Comparison of ENCODE assay signal across 27 cellular contexts in genomic region chr11:4191031-4191571, GRCh38.
DNase-seq lines count a peak whose midpoint lies in the region; ATAC-seq and TF ChIP-seq lines count a peak whose summit lies in the region.
"Had no signal": no experiment of that assay in that cellular context is flagged by ENCODE, and none has a peak within 500 bp of the region (broad histone marks: within the 10 kb centered on the region; RNA-seq: fewer than 3 reads in every experiment).

No MANE protein-coding gene starts in this region.

- no peaks in the 10 kb centered on the region for H3K9me3 ChIP-seq in heart right ventricle
- H3K9me3 ChIP-seq: gastroesophageal sphincter, upper lobe of right lung had no signal

- no peaks in the 10 kb centered on the region for H3K9me3 Mint-ChIP-seq in activated CD8-positive, alpha-beta T cell treated with anti-CD3 and anti-CD28 coated beads for 36 hours
- H3K9me3 Mint-ChIP-seq in activated T-cell treated with anti-CD3 and anti-CD28 coated beads, Interleukin-2, amount 50 U/mL, for 72 hours, result no peaks in the 10 kb centered on the region
- H3K9me3 Mint-ChIP-seq: activated CD4-positive, alpha-beta T cell treated with anti-CD3 and anti-CD28 coated beads, Interleukin-2, amount 10 ng/mL, durations not matched to agents 7 days and 5 days; activated naive CD4-positive, alpha-beta T cell treated with anti-CD3 and anti-CD28 coated beads, Interleukin-2, amount 50 U/mL, for 24 hours; CD4-positive, alpha-beta T cell; memory B cell; natural killer cell treated with Interleukin-12 subunit alpha and Interleukin-12 subunit beta and Interleukin-15 and Interleukin-18, amount 100 ng/mL, for 72 hours had no signal

- H3K4me1 Mint-ChIP-seq in activated CD8-positive, alpha-beta T cell treated with anti-CD3 and anti-CD28 coated beads for 36 hours (ENCODE audit: low read depth), result peaks cover 4% of the 10 kb centered on the region
- H3K4me1 Mint-ChIP-seq in activated T-cell treated with anti-CD3 and anti-CD28 coated beads, Interleukin-2, amount 50 U/mL, for 72 hours (ENCODE audit: low read depth), result peaks cover 5% of the 10 kb centered on the region
- H3K4me1 Mint-ChIP-seq: activated naive CD4-positive, alpha-beta T cell treated with anti-CD3 and anti-CD28 coated beads, Interleukin-2, amount 50 U/mL, for 24 hours; memory B cell had no signal

- no peak overlapping the region for H3K4me3 Mint-ChIP-seq in activated CD8-positive, alpha-beta T cell treated with anti-CD3 and anti-CD28 coated beads for 36 hours
- no peak overlapping the region for H3K4me3 Mint-ChIP-seq in activated T-cell treated with anti-CD3 and anti-CD28 coated beads, Interleukin-2, amount 50 U/mL, for 72 hours
- H3K4me3 Mint-ChIP-seq: activated CD4-positive, alpha-beta T cell treated with anti-CD3 and anti-CD28 coated beads, Interleukin-2, amount 10 ng/mL, durations not matched to agents 7 days and 5 days; activated naive CD4-positive, alpha-beta T cell treated with anti-CD3 and anti-CD28 coated beads, Interleukin-2, amount 50 U/mL, for 24 hours; CD4-positive, alpha-beta T cell; memory B cell; natural killer cell treated with Interleukin-12 subunit alpha and Interleukin-12 subunit beta and Interleukin-15 and Interleukin-18, amount 100 ng/mL, for 72 hours had no signal

- peak; percentile 20 for DNase-seq in Ammon's horn (ENCODE audit: low spot score)
- DNase-seq in amygdala (lab: John Stamatoyannopoulos, UW), result peak in 30 of 56 donors; percentile 4 to 67 (median 38)
- peak; percentile 73 to 81 for DNase-seq in heart right ventricle
- DNase-seq in occipital lobe (lab: John Stamatoyannopoulos, UW), result peak; percentile 38
- no peak for DNase-seq in activated CD8-positive, alpha-beta T cell treated with anti-CD3 and anti-CD28 coated beads for 36 hours
- DNase-seq in activated T-cell treated with anti-CD3 and anti-CD28 coated beads, Interleukin-2, amount 50 U/mL, for 72 hours, result no peak
- DNase-seq in activated CD4-positive, CD25-positive, alpha-beta regulatory T cell (lab: John Stamatoyannopoulos, UW), result no peak
- DNase-seq: ACHN; activated CD4-positive, alpha-beta T cell treated with anti-CD3 and anti-CD28 coated beads, Interleukin-2, amount 10 ng/mL, durations not matched to agents 7 days and 5 days; activated T-cell treated with anti-CD3 and anti-CD28 coated beads for 4 hours; CD4-positive, alpha-beta T cell; DND-41; GOT3; IMR-90; MM.1S; NCI-H1694 treated with DMSO at 0.1 percent for 48 hours; NCI-H2227 treated with DMSO at 0.1 percent for 48 hours; NK-92 treated with Interleukin-12 subunit alpha and Interleukin-12 subunit beta, amount 100 ng/mL, for 24 hours; stimulated activated naive CD8-positive, alpha-beta T cell treated with anti-CD3 and anti-CD28 coated beads, Interleukin-15, Interleukin-2, amounts not matched to agents 100 U/mL and 50 U/mL, for 24 hours; upper lobe of right lung had no signal

- 36 to 53% methylated on average over 9 of the region's 9 CpGs for WGBS in heart right ventricle, 2 donors

- H3K27ac Mint-ChIP-seq in activated CD8-positive, alpha-beta T cell treated with anti-CD3 and anti-CD28 coated beads for 36 hours, result no peak overlapping the region
- no peak overlapping the region for H3K27ac Mint-ChIP-seq in activated T-cell treated with anti-CD3 and anti-CD28 coated beads, Interleukin-2, amount 50 U/mL, for 72 hours
- H3K27ac Mint-ChIP-seq: activated CD4-positive, alpha-beta T cell treated with anti-CD3 and anti-CD28 coated beads, Interleukin-2, amount 10 ng/mL, durations not matched to agents 7 days and 5 days; activated naive CD4-positive, alpha-beta T cell treated with anti-CD3 and anti-CD28 coated beads, Interleukin-2, amount 50 U/mL, for 24 hours; CD4-positive, alpha-beta T cell; memory B cell; natural killer cell treated with Interleukin-12 subunit alpha and Interleukin-12 subunit beta and Interleukin-15 and Interleukin-18, amount 100 ng/mL, for 72 hours had no signal

- H3K27me3 ChIP-seq in heart right ventricle, result no peaks in the 10 kb centered on the region
- H3K27me3 ChIP-seq: dorsolateral prefrontal cortex, gastroesophageal sphincter, upper lobe of right lung had no signal

- H3K27ac ChIP-seq in heart right ventricle, result peak overlapping the region in 9 of 10 donors; percentile 50 to 84 (median 66)
- H3K27ac ChIP-seq: epithelial cell of prostate, upper lobe of right lung had no signal

- H3K4me1 ChIP-seq in heart right ventricle, result peaks cover 0 to 19% (median 5%) of the 10 kb centered on the region in 9 donors

- no peak overlapping the region for H3K4me3 ChIP-seq in heart right ventricle
- H3K4me3 ChIP-seq: dorsolateral prefrontal cortex, gastroesophageal sphincter, upper lobe of right lung had no signal

- POLR2A ChIA-PET in activated CD8-positive, alpha-beta T cell treated with anti-CD3 and anti-CD28 coated beads for 36 hours (lab: Charles Lee), result interaction anchor here (1.4 kb wide), 1 partner anchor 11 kb away, joined by 3 read pairs; no protein-coding TSS in a partner anchor

- TF ChIP-seq CTCF in heart right ventricle (IDR thresholded peaks at IDR 0.05), result no peak
- no peak for TF ChIP-seq CTCF in activated CD8-positive, alpha-beta T cell treated with anti-CD3 and anti-CD28 coated beads for 36 hours (IDR thresholded peaks at IDR 0.05)

- ATAC-seq in heart right ventricle, result peak; percentile 56 to 95 (median 88)
- ATAC-seq in activated CD8-positive, alpha-beta T cell treated with anti-CD3 and anti-CD28 coated beads for 36 hours, result no peak
- ATAC-seq in HG03521 (IDR thresholded peaks at IDR 0.05; ENCODE audit: unreplicated experiment), result no peak
- ATAC-seq in activated T-cell treated with anti-CD3 and anti-CD28 coated beads, Interleukin-2, amount 50 U/mL, for 72 hours (replicated peaks in 1 of 2), result no peak
- ATAC-seq: gastroesophageal sphincter; natural killer cell treated with Interleukin-12 subunit alpha and Interleukin-12 subunit beta and Interleukin-15 and Interleukin-18, amount 100 ng/mL, for 72 hours; stimulated activated naive CD8-positive, alpha-beta T cell treated with anti-CD3 and anti-CD28 coated beads, Interleukin-15, Interleukin-2, amounts not matched to agents 100 U/mL and 50 U/mL, for 24 hours; upper lobe of right lung had no signal

- CTCF ChIA-PET in activated CD8-positive, alpha-beta T cell treated with anti-CD3 and anti-CD28 coated beads for 36 hours (lab: Charles Lee), result interaction anchor here (1.8 kb wide), 1 partner anchor 11 kb away, joined by 4 read pairs; no protein-coding TSS in a partner anchor

- H3K36me3 Mint-ChIP-seq in activated CD8-positive, alpha-beta T cell treated with anti-CD3 and anti-CD28 coated beads for 36 hours (ENCODE audit: low read depth), result no peaks in the 10 kb centered on the region
- H3K36me3 Mint-ChIP-seq in activated T-cell treated with anti-CD3 and anti-CD28 coated beads, Interleukin-2, amount 50 U/mL, for 72 hours (ENCODE audit: insufficient read depth in 2 of 2), result no peaks in the 10 kb centered on the region
- H3K36me3 Mint-ChIP-seq: activated naive CD4-positive, alpha-beta T cell treated with anti-CD3 and anti-CD28 coated beads, Interleukin-2, amount 50 U/mL, for 24 hours; memory B cell; natural killer cell treated with Interleukin-12 subunit alpha and Interleukin-12 subunit beta and Interleukin-15 and Interleukin-18, amount 100 ng/mL, for 72 hours had no signal

- intact Hi-C loops in heart right ventricle (cut with DNase I), result loop anchor here in 3 of 10 donors (2.0 to 5.0 kb wide), 3 partner anchors 301 to 304 kb away; no protein-coding TSS in a partner anchor
- intact Hi-C loops in activated CD8-positive, alpha-beta T cell treated with anti-CD3 and anti-CD28 coated beads for 36 hours (cut with micrococcal nuclease), result no loop called here

- peaks cover 2% of the 10 kb centered on the region for H3K27me3 Mint-ChIP-seq in activated CD8-positive, alpha-beta T cell treated with anti-CD3 and anti-CD28 coated beads for 36 hours
- peaks cover 11% of the 10 kb centered on the region for H3K27me3 Mint-ChIP-seq in activated T-cell treated with anti-CD3 and anti-CD28 coated beads, Interleukin-2, amount 50 U/mL, for 72 hours (ENCODE audit: low read depth)
- H3K27me3 Mint-ChIP-seq: activated naive CD4-positive, alpha-beta T cell treated with anti-CD3 and anti-CD28 coated beads, Interleukin-2, amount 50 U/mL, for 24 hours; CD4-positive, alpha-beta T cell had no signal

- H3K36me3 ChIP-seq in heart right ventricle, result no peaks in the 10 kb centered on the region
- H3K36me3 ChIP-seq: gastroesophageal sphincter, upper lobe of right lung had no signal

Comparison
In these comparisons a context has a peak if more than half of its experiments do, and no peak if none do; other contexts are left out.
1. DNase-seq: peak in Ammon's horn (single experiment), amygdala (30 of 56), heart right ventricle (2 of 2) and occipital lobe (single experiment); none in activated CD8-positive, alpha-beta T cell treated with anti-CD3 and anti-CD28 coated beads for 36 hours (single experiment), activated T-cell treated with anti-CD3 and anti-CD28 coated beads, Interleukin-2, amount 50 U/mL, for 72 hours (0 of 2) and activated CD4-positive, CD25-positive, alpha-beta regulatory T cell (0 of 4).
2. ATAC-seq: peak in heart right ventricle (8 of 8); none in activated CD8-positive, alpha-beta T cell treated with anti-CD3 and anti-CD28 coated beads for 36 hours (single experiment), HG03521 (single experiment) and activated T-cell treated with anti-CD3 and anti-CD28 coated beads, Interleukin-2, amount 50 U/mL, for 72 hours (0 of 2).